In genomic region chr6:138533667-138534066, GRCh38 we compare ENCODE assay signal across 25 cellular contexts. TPM values are rescaled to one million over a fixed set of nuclear protein-coding genes. Genes with fewer than 3 reads are reported as not detected.
"Had no signal": no experiment of that assay in that cellular context is flagged by ENCODE, and none has a peak within 500 bp of the region (broad histone marks: within the 10 kb centered on the region; RNA-seq: fewer than 3 reads in every experiment).

No MANE protein-coding gene starts in this region.

- H3K4me3 Mint-ChIP-seq: dendritic cell treated with granulocyte-macrophage colony-stimulating factor and Interleukin-4, amounts not matched to agents 40 ng/mL and 50 ng/mL, for 4 days; effector memory CD8-positive, alpha-beta T cell; naive thymus-derived CD8-positive, alpha-beta T cell; neural crest cell; stimulated activated naive B cell treated with anti-CD40 and anti-IgM and Interleukin-4, amounts not matched to agents 10 μg/mL and 1 μg/mL and 100 μg/mL, for 72 hours had no signal

- H3K4me1 ChIP-seq: esophagus squamous epithelium, uterus had no signal

- H3K27ac Mint-ChIP-seq: dendritic cell treated with granulocyte-macrophage colony-stimulating factor and Interleukin-4, amounts not matched to agents 40 ng/mL and 50 ng/mL, for 4 days; effector memory CD8-positive, alpha-beta T cell; naive thymus-derived CD8-positive, alpha-beta T cell; stimulated activated naive B cell treated with anti-CD40 and anti-IgM and Interleukin-4, amounts not matched to agents 10 μg/mL and 1 μg/mL and 100 μg/mL, for 72 hours had no signal

- H3K4me3 ChIP-seq: esophagus squamous epithelium, gastroesophageal sphincter, mucosa of descending colon, right atrium auricular region, sigmoid colon, skin epidermis, stomach, thoracic aorta, uterus had no signal

- ATAC-seq: effector memory CD8-positive, alpha-beta T cell; gastroesophageal sphincter; left cardiac atrium; left ventricle myocardium superior; mucosa of descending colon; naive thymus-derived CD8-positive, alpha-beta T cell; stimulated activated naive B cell treated with anti-CD40 and anti-IgM and Interleukin-4, amounts not matched to agents 10 μg/mL and 1 μg/mL and 100 μg/mL, for 72 hours had no signal

- H3K27me3 ChIP-seq: esophagus squamous epithelium, gastroesophageal sphincter, right atrium auricular region, sigmoid colon, stomach, uterus had no signal

- H3K27ac ChIP-seq: esophagus squamous epithelium, gastroesophageal sphincter, right atrium auricular region, sigmoid colon, skin epidermis, stomach, thoracic aorta, uterus had no signal

- DNase-seq: effector memory CD8-positive, alpha-beta T cell; esophagus squamous epithelium; foreskin fibroblast; glutamatergic neuron; islet precursor cell; left cardiac atrium; left ventricle myocardium superior; mammary epithelial cell; mucosa of descending colon; naive thymus-derived CD8-positive, alpha-beta T cell; posterior cingulate gyrus; sigmoid colon; stimulated activated CD4-positive, alpha-beta T cell treated with anti-CD3 and anti-CD28 coated beads, Interleukin-2, amount 100 ng/mL, for 24 hours; stimulated activated CD4-positive, alpha-beta T cell treated with anti-CD3 and anti-CD28 coated beads, Interleukin-4, amount 100 ng/mL, for 4 hours; stimulated activated naive B cell treated with anti-CD40 and anti-IgM and Interleukin-4, amounts not matched to agents 10 μg/mL and 1 μg/mL and 100 μg/mL, for 72 hours; stomach; substantia nigra; trophoblast cell; uterus had no signal

- H3K36me3 Mint-ChIP-seq: naive thymus-derived CD8-positive, alpha-beta T cell; stimulated activated naive B cell treated with anti-CD40 and anti-IgM and Interleukin-4, amounts not matched to agents 10 μg/mL and 1 μg/mL and 100 μg/mL, for 72 hours had no signal

- H3K9me3 Mint-ChIP-seq: dendritic cell treated with granulocyte-macrophage colony-stimulating factor and Interleukin-4, amounts not matched to agents 40 ng/mL and 50 ng/mL, for 4 days; effector memory CD8-positive, alpha-beta T cell; naive thymus-derived CD8-positive, alpha-beta T cell; stimulated activated naive B cell treated with anti-CD40 and anti-IgM and Interleukin-4, amounts not matched to agents 10 μg/mL and 1 μg/mL and 100 μg/mL, for 72 hours had no signal

- H3K4me1 Mint-ChIP-seq: naive thymus-derived CD8-positive, alpha-beta T cell; stimulated activated naive B cell treated with anti-CD40 and anti-IgM and Interleukin-4, amounts not matched to agents 10 μg/mL and 1 μg/mL and 100 μg/mL, for 72 hours had no signal

- H3K27me3 Mint-ChIP-seq: dendritic cell treated with granulocyte-macrophage colony-stimulating factor and Interleukin-4, amounts not matched to agents 40 ng/mL and 50 ng/mL, for 4 days; stimulated activated naive B cell treated with anti-CD40 and anti-IgM and Interleukin-4, amounts not matched to agents 10 μg/mL and 1 μg/mL and 100 μg/mL, for 72 hours had no signal

- H3K36me3 ChIP-seq: esophagus squamous epithelium, gastroesophageal sphincter, right atrium auricular region, sigmoid colon, stomach, thoracic aorta, uterus had no signal

- H3K9me3 ChIP-seq: esophagus squamous epithelium, gastroesophageal sphincter, mucosa of descending colon, right atrium auricular region, sigmoid colon, stomach, thoracic aorta, uterus had no signal

RNA-seq across cellular contexts. Expression of gene NHSL1, which starts 34.4 kb away (rescaled TPM):
- polyA plus RNA-seq: naive thymus-derived CD8-positive, alpha-beta T cell had no signal
